ENCODE assay signal across 1 cellular context in genomic region chr6:165636015-165636414, GRCh38.
TF ChIP-seq lines count a peak whose summit lies in the region.

No MANE protein-coding gene starts in this region.

TF ChIP-seq in HepG2, 621 proteins besides CTCF, POLR2A, EP300 and RAD21 (continued from another document):
- TF ChIP-seq ATF6 (CRISPR knock-in tag; conservative IDR thresholded peaks at IDR 0.05) (no peak), ATAD3A (CRISPR knock-in tag; IDR thresholded peaks at IDR 0.05) (no peak), KDM4B (CRISPR knock-in tag; IDR thresholded peaks at IDR 0.05) (no peak), MAZ (IDR thresholded peaks at IDR 0.05; ENCODE audit: borderline replicate concordance, low read depth, low read length) (no peak), MAZ (CRISPR knock-in tag; IDR thresholded peaks at IDR 0.05; ENCODE audit: low read depth) (no peak), TRIM24 (CRISPR knock-in tag; IDR thresholded peaks at IDR 0.05) (no peak), NFRKB (IDR thresholded peaks at IDR 0.05) (no peak), ATF1 (CRISPR knock-in tag; IDR thresholded peaks at IDR 0.05) (no peak)
